In genomic region chr3:109920749-109921148, GRCh38 we compare ENCODE assay signal across 31 cellular contexts.
"Had no signal": no experiment of that assay in that cellular context is flagged by ENCODE, and none has a peak within 500 bp of the region (broad histone marks: within the 10 kb centered on the region; RNA-seq: fewer than 3 reads in every experiment).

No MANE protein-coding gene starts in this region.

- H3K27ac Mint-ChIP-seq: activated B cell treated with CpG ODN at 0.5 μM for 24 hours; activated CD8-positive, alpha-beta T cell treated with anti-CD3 and anti-CD28 coated beads for 36 hours; activated naive CD8-positive, alpha-beta T cell; activated T-helper 17 cell treated with anti-CD3 and anti-CD28 coated beads, Interleukin-2, amount 50 U/mL, for 72 hours; effector memory CD8-positive, alpha-beta T cell; T-helper 2 cell treated with Interferon-gamma antibody and Interleukin-4, amounts not matched to agents 5 μg/mL and 100 μg/mL, for 36 hours had no signal

- H3K27me3 ChIP-seq: body of pancreas, esophagus muscularis mucosa, gastroesophageal sphincter, heart right ventricle, hepatocyte had no signal

- H3K4me3 ChIP-seq: body of pancreas, esophagus muscularis mucosa, gastroesophageal sphincter, heart right ventricle, hepatocyte had no signal

- H3K27me3 Mint-ChIP-seq: activated B cell treated with CpG ODN at 0.5 μM for 24 hours; activated CD8-positive, alpha-beta T cell treated with anti-CD3 and anti-CD28 coated beads for 36 hours; activated naive CD8-positive, alpha-beta T cell; activated T-helper 17 cell treated with anti-CD3 and anti-CD28 coated beads, Interleukin-2, amount 50 U/mL, for 72 hours had no signal

- H3K79me2 ChIP-seq: hepatocyte had no signal

- H3K4me2 ChIP-seq: hepatocyte had no signal

- H3K36me3 ChIP-seq: esophagus muscularis mucosa, gastroesophageal sphincter, heart right ventricle, WERI-Rb-1 had no signal

- H3K27ac ChIP-seq: body of pancreas, esophagus muscularis mucosa, gastroesophageal sphincter, heart right ventricle, hepatocyte, WERI-Rb-1 had no signal

- H3K9me3 Mint-ChIP-seq: activated B cell treated with CpG ODN at 0.5 μM for 24 hours; activated CD8-positive, alpha-beta T cell treated with anti-CD3 and anti-CD28 coated beads for 36 hours; activated T-cell treated with anti-CD3 and anti-CD28 coated beads, Interleukin-2, amount 50 U/mL, for 4 hours; activated T-helper 17 cell treated with anti-CD3 and anti-CD28 coated beads, Interleukin-2, amount 50 U/mL, for 72 hours; effector memory CD8-positive, alpha-beta T cell; T-helper 2 cell treated with Interferon-gamma antibody and Interleukin-4, amounts not matched to agents 5 μg/mL and 100 μg/mL, for 36 hours had no signal

- H3K4me3 Mint-ChIP-seq: activated B cell treated with CpG ODN at 0.5 μM for 24 hours; activated CD8-positive, alpha-beta T cell treated with anti-CD3 and anti-CD28 coated beads for 36 hours; activated naive CD8-positive, alpha-beta T cell; activated T-cell treated with anti-CD3 and anti-CD28 coated beads, Interleukin-2, amount 50 U/mL, for 4 hours; activated T-helper 17 cell treated with anti-CD3 and anti-CD28 coated beads, Interleukin-2, amount 50 U/mL, for 72 hours; effector memory CD8-positive, alpha-beta T cell; T-helper 2 cell treated with Interferon-gamma antibody and Interleukin-4, amounts not matched to agents 5 μg/mL and 100 μg/mL, for 36 hours had no signal

- ATAC-seq: activated CD4-positive, CD25-positive, alpha-beta regulatory T cell treated with anti-CD3 and anti-CD28 coated beads, Interleukin-2, amount 50 U/mL, for 24 hours; activated CD8-positive, alpha-beta T cell treated with anti-CD3 and anti-CD28 coated beads for 36 hours; activated T-cell treated with anti-CD3 and anti-CD28 coated beads, Interleukin-2, amount 50 U/mL, for 4 hours; activated T-helper 17 cell treated with anti-CD3 and anti-CD28 coated beads, Interleukin-2, amount 50 U/mL, for 72 hours; body of pancreas; effector memory CD8-positive, alpha-beta T cell; gastroesophageal sphincter; heart right ventricle had no signal

- H3K9me3 ChIP-seq: body of pancreas, esophagus muscularis mucosa, gastroesophageal sphincter had no signal

- DNase-seq: activated B cell treated with CpG ODN at 0.5 μM for 24 hours; activated CD4-positive, alpha-beta T cell treated with anti-CD3 and anti-CD28 coated beads for 48 hours; activated CD4-positive, alpha-beta T cell treated with anti-CD3 and anti-CD28 coated beads, Interleukin-2, amount 50 U/mL, for 1 hour; activated CD4-positive, alpha-beta T cell treated with anti-CD3 and anti-CD28 coated beads, Interleukin-2, amount 50 U/mL, for 48 hours; activated CD8-positive, alpha-beta memory T cell treated with anti-CD3 and anti-CD28 coated beads for 24 hours; activated CD8-positive, alpha-beta T cell treated with anti-CD3 and anti-CD28 coated beads for 36 hours; activated effector memory CD4-positive, alpha-beta T cell treated with Interleukin-2 at 50 U/mL for 16 hours; activated gamma-delta T cell treated with Interleukin-2 at 50 U/mL for 16 hours; activated naive CD4-positive, alpha-beta T cell treated with anti-CD3 and anti-CD28 coated beads, Interleukin-2, amount 50 U/mL, for 16 hours; activated naive CD4-positive, alpha-beta T cell treated with Interleukin-2 at 50 U/mL for 16 hours; activated T-cell treated with anti-CD3 and anti-CD28 coated beads, Interleukin-2, amount 50 U/mL, for 4 hours; amniotic stem cell; anterior cingulate cortex; body of pancreas; caudate nucleus; cortex of kidney; dermis blood vessel endothelial cell; effector CD4-positive, alpha-beta T cell; effector memory CD8-positive, alpha-beta T cell; erythroblast; foreskin melanocyte; heart right ventricle; T1000; WERI-Rb-1 had no signal

- H2AFZ ChIP-seq: hepatocyte had no signal

- H3K4me1 ChIP-seq: body of pancreas, esophagus muscularis mucosa, gastroesophageal sphincter, heart right ventricle had no signal

- H3K4me1 Mint-ChIP-seq: activated B cell treated with CpG ODN at 0.5 μM for 24 hours; activated T-helper 17 cell treated with anti-CD3 and anti-CD28 coated beads, Interleukin-2, amount 50 U/mL, for 72 hours had no signal
